Comparison of ENCODE assay signal across 8 cellular contexts in the genomic region with DNA sequence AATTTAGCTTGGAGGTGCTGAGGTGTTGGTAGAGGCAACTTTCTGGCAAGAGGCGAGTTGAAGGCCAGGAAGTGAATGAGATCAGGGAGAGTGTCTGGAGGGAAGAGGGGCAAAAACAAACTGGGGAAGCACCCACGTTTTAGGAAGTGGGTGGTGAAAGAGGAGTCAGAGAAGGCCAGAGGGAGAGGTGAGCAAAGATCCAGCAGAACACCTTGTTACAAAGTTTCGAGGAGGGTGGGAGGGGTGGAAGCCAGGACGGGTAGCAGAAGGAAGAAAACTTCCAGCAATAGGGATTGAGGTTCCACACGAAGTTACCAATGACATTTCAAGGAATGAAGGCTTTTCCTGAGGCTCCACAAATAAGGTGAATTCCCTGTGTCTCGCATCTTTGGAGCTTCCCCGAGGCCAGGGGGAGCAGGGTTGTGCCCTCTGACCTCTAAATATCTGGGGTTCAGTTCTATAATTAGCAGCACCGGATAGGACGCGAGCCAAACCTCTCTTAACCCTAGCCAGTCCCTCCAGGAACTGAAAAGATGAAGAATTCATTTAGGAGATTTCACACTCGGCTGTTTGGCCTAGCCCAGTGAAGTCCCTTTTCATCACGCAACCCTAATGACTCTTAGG. TPM values are rescaled to one million over a fixed set of nuclear protein-coding genes. Genes with fewer than 3 reads are reported as not detected.
A peak's percentile ranks its signal among the peaks of the same experiment; 100 is the strongest.
DNase-seq lines count a peak whose midpoint lies in the region; ATAC-seq, FAIRE-seq and TF ChIP-seq lines count a peak whose summit lies in the region.

No MANE protein-coding gene starts in this region.

- H3K79me2 ChIP-seq in SU-DHL-6 (ENCODE audit: insufficient read depth, low read length) = peaks cover 36% of the 10 kb centered on the region

- peak overlapping the region; percentile 12; the same call in 1 of the 2 replicates for H3K9ac ChIP-seq in SU-DHL-6 (ENCODE audit: low read length)

- H3K36me3 ChIP-seq in HAP-1 (replicated peaks) = peaks cover 5% of the 10 kb centered on the region
- H3K36me3 ChIP-seq in SU-DHL-6 (ENCODE audit: low read length) = no peaks in the 10 kb centered on the region

- peak overlapping the region; percentile 63 for H3K4me2 ChIP-seq in SU-DHL-6 (ENCODE audit: low read depth, low read length, poor library complexity, severe bottlenecking)

- peaks cover 38% of the 10 kb centered on the region for H3K4me1 Mint-ChIP-seq in stimulated activated effector memory CD8-positive, alpha-beta T cell treated with anti-CD3 and anti-CD28 coated beads, Interleukin-12 subunit alpha, Interleukin-12 subunit beta, amount 100 ng/mL, for 72 hours

- H3K27ac ChIP-seq in SU-DHL-6 (ENCODE audit: low read depth, low read length) = no peak overlapping the region

- peak overlapping the region; percentile 67 for H3K4me3 Mint-ChIP-seq in stimulated activated effector memory CD8-positive, alpha-beta T cell treated with anti-CD3 and anti-CD28 coated beads, Interleukin-12 subunit alpha, Interleukin-12 subunit beta, amount 100 ng/mL, for 72 hours

- in situ Hi-C loops in HAP-1 (cut with MboI; ENCODE audit: low sequenced_read_pairs) = loop anchor here (10.0 kb wide), 1 partner anchor 256 kb away; no protein-coding TSS in a partner anchor

- peaks cover 12% of the 10 kb centered on the region for H3K4me1 ChIP-seq in HAP-1

- peak overlapping the region; percentile 69 for H2AFZ ChIP-seq in SU-DHL-6 (ENCODE audit: low read depth, low read length, severe bottlenecking)

- H3K27ac Mint-ChIP-seq in stimulated activated effector memory CD8-positive, alpha-beta T cell treated with anti-CD3 and anti-CD28 coated beads, Interleukin-12 subunit alpha, Interleukin-12 subunit beta, amount 100 ng/mL, for 72 hours = peak overlapping the region; percentile 97

- H4K20me1 ChIP-seq in SU-DHL-6 (ENCODE audit: low read depth, low read length) = no peaks in the 10 kb centered on the region

- no peaks in the 10 kb centered on the region for H3K9me3 Mint-ChIP-seq in stimulated activated effector memory CD8-positive, alpha-beta T cell treated with anti-CD3 and anti-CD28 coated beads, Interleukin-12 subunit alpha, Interleukin-12 subunit beta, amount 100 ng/mL, for 72 hours

- H3K9me3 ChIP-seq in HAP-1 (no peaks in the 10 kb centered on the region), SU-DHL-6 (ENCODE audit: insufficient read depth, low read length) (no peaks in the 10 kb centered on the region)

- no peak for DNase-seq in HAP-1 (ENCODE audit: low spot score in 2 of 2)
- peak; percentile 13 for DNase-seq in fibroblast of pulmonary artery (ENCODE audit: low read depth)
- DNase-seq in stimulated activated effector memory CD8-positive, alpha-beta T cell treated with anti-CD3 and anti-CD28 coated beads, Interleukin-12 subunit alpha, Interleukin-12 subunit beta, amount 100 ng/mL, for 72 hours (ENCODE audit: low spot score in 2 of 2) = no peak
- no peak for DNase-seq in activated CD4-positive, CD25-positive, alpha-beta regulatory T cell (lab: John Stamatoyannopoulos, UW)
- DNase-seq in GM12892 (ENCODE audit: insufficient read length) = no peak

- H3K36me3 Mint-ChIP-seq in stimulated activated effector memory CD8-positive, alpha-beta T cell treated with anti-CD3 and anti-CD28 coated beads, Interleukin-12 subunit alpha, Interleukin-12 subunit beta, amount 100 ng/mL, for 72 hours = peaks cover 40% of the 10 kb centered on the region

- no peak for ATAC-seq in stimulated activated effector memory CD8-positive, alpha-beta T cell treated with anti-CD3 and anti-CD28 coated beads, Interleukin-12 subunit alpha, Interleukin-12 subunit beta, amount 100 ng/mL, for 72 hours
- no peak for ATAC-seq in GM21381 (IDR thresholded peaks at IDR 0.05; ENCODE audit: unreplicated experiment)
- no peak for ATAC-seq in HG03432 (IDR thresholded peaks at IDR 0.05; ENCODE audit: unreplicated experiment)

- no peaks in the 10 kb centered on the region for H3K27me3 ChIP-seq in HAP-1 (ENCODE audit: low read depth)
- no peaks in the 10 kb centered on the region for H3K27me3 ChIP-seq in SU-DHL-6 (ENCODE audit: low read length)

- no peaks in the 10 kb centered on the region for H3K9me2 ChIP-seq in SU-DHL-6 (replicated peaks; ENCODE audit: insufficient read depth, low read length)

- H3F3A ChIP-seq in SU-DHL-6 (ENCODE audit: insufficient read depth) = no peaks in the 10 kb centered on the region

- no peak for FAIRE-seq in GM12892 (lab: Jason Lieb, UNC)

- no peak for TF ChIP-seq POLR2A in GM12892 (IDR thresholded peaks at IDR 0.05; ENCODE audit: low read depth, low read length)

- TF ChIP-seq CTCF in SU-DHL-6 (IDR thresholded peaks at IDR 0.05; ENCODE audit: insufficient read depth, low read length, poor library complexity, severe bottlenecking) = no peak
- TF ChIP-seq CTCF in fibroblast of pulmonary artery (IDR thresholded peaks at IDR 0.05; ENCODE audit: low read length, missing control alignments) = no peak

- H3K4me3 ChIP-seq in HAP-1 (peak overlapping the region; percentile 100), SU-DHL-6 (ENCODE audit: insufficient read depth, low read length, poor library complexity, severe bottlenecking) (peak overlapping the region; percentile 7), fibroblast of pulmonary artery (replicated peaks; ENCODE audit: low read depth, low read length) (peak overlapping the region; percentile 19)

RNA-seq across cellular contexts. Expression of a gene that starts 0.6 kb away (rescaled TPM):
- polyA plus RNA-seq in GM12892 (2012; ENCODE audit: missing spikeins) = 7.0 TPM

RNA-seq across cellular contexts. Expression of a gene that starts 22.8 kb away (rescaled TPM):
- 291 TPM for polyA plus RNA-seq in GM12892 (2012; ENCODE audit: missing spikeins)

RNA-seq across cellular contexts. Expression of a gene that starts 25.9 kb away (rescaled TPM):
- polyA plus RNA-seq in GM12892 (2012; ENCODE audit: missing spikeins) = 114 TPM

Comparison
In these comparisons a context has a peak if more than half of its experiments do, and no peak if none do; other contexts are left out.
1. H3K4me3 ChIP-seq: peak in every context shown above with its lines; median percentile 100 in HAP-1; 19 in fibroblast of pulmonary artery; 7 in SU-DHL-6.